2 cellular contexts compared by ENCODE assay signal in genomic region chr13:45704211-45704739, GRCh38.
TF ChIP-seq lines count a peak whose summit lies in the region.

No MANE protein-coding gene starts in this region.

TF ChIP-seq in GM12891, 5 proteins besides CTCF, POLR2A, EP300 and RAD21:
- TF ChIP-seq POLR2AphosphoS5 (IDR thresholded peaks at IDR 0.05; ENCODE audit: low read depth, low read length) = no peak
- TF ChIP-seq SPI1 (IDR thresholded peaks at IDR 0.05; ENCODE audit: low read depth, low read length) = no peak
- no peak for TF ChIP-seq POU2F2 (IDR thresholded peaks at IDR 0.05; ENCODE audit: low read depth, low read length)
- no peak for TF ChIP-seq PAX5 (IDR thresholded peaks at IDR 0.05; ENCODE audit: insufficient read depth, low read length, severe bottlenecking)
- TF ChIP-seq TAF1 (IDR thresholded peaks at IDR 0.05; ENCODE audit: low read depth, low read length) = no peak

TF ChIP-seq in H1, 55 proteins besides CTCF, POLR2A, EP300 and RAD21:
- TF ChIP-seq POU5F1 (IDR thresholded peaks at IDR 0.05; ENCODE audit: low read depth, low read length) (no peak), GTF2F1 (IDR thresholded peaks at IDR 0.05; ENCODE audit: borderline replicate concordance, low read depth, low read length) (no peak), JUND (IDR thresholded peaks at IDR 0.05; ENCODE audit: low read length) (no peak), KDM4A (IDR thresholded peaks at IDR 0.05; ENCODE audit: low read depth, low read length, severe bottlenecking) (no peak), MAX (IDR thresholded peaks at IDR 0.05) (no peak), NRF1 (IDR thresholded peaks at IDR 0.05; ENCODE audit: low read depth, low read length) (no peak), KDM5A (IDR thresholded peaks at IDR 0.05; ENCODE audit: low read length) (no peak), SIRT6 (IDR thresholded peaks at IDR 0.05; ENCODE audit: low read length) (no peak), EZH2 (IDR thresholded peaks at IDR 0.05; ENCODE audit: low read depth, low read length, severe bottlenecking) (no peak), HDAC2 (IDR thresholded peaks at IDR 0.05; ENCODE audit: borderline replicate concordance in 1 of 2, low read depth in 2 of 2, low read length in 2 of 2) (no peak), SP2 (IDR thresholded peaks at IDR 0.05; ENCODE audit: low read length) (no peak), RBBP5 (IDR thresholded peaks at IDR 0.05; ENCODE audit: borderline replicate concordance, low read depth, low read length) (no peak)
